12 cellular contexts compared by ENCODE assay signal in genomic region chr1:89938171-89939055, GRCh38. TPM values are rescaled to one million over a fixed set of nuclear protein-coding genes. Genes with fewer than 3 reads are reported as not detected.
DNase-seq lines count a peak whose midpoint lies in the region; ATAC-seq, FAIRE-seq and TF ChIP-seq lines count a peak whose summit lies in the region.
"Had no signal": no experiment of that assay in that cellular context is flagged by ENCODE, and none has a peak within 500 bp of the region (broad histone marks: within the 10 kb centered on the region; RNA-seq: fewer than 3 reads in every experiment).

No MANE protein-coding gene starts in this region.

- H3K27me3 ChIP-seq in smooth muscle cell (ENCODE audit: low read depth), result no peaks in the 10 kb centered on the region

- H3K79me2 ChIP-seq in smooth muscle cell (ENCODE audit: low read depth), result no peaks in the 10 kb centered on the region

- no peaks in the 10 kb centered on the region for H3K9me3 Mint-ChIP-seq in activated naive CD8-positive, alpha-beta T cell treated with anti-CD3 and anti-CD28 coated beads for 36 hours
- no peaks in the 10 kb centered on the region for H3K9me3 Mint-ChIP-seq in T-cell
- H3K9me3 Mint-ChIP-seq: activated naive CD4-positive, alpha-beta T cell treated with anti-CD3 and anti-CD28 coated beads, Interleukin-2, amount 50 U/mL, for 24 hours; nephron progenitor cell had no signal

- H3K4me3 ChIP-seq in fibroblast of villous mesenchyme (ENCODE audit: low read depth, low read length), result no peak overlapping the region
- H3K4me3 ChIP-seq in smooth muscle cell, result no peak overlapping the region

- H3K27ac Mint-ChIP-seq in activated naive CD8-positive, alpha-beta T cell treated with anti-CD3 and anti-CD28 coated beads for 36 hours, result peak overlapping the region; percentile 29
- peak overlapping the region in 1 of 2 donors; percentile 39 for H3K27ac Mint-ChIP-seq in T-cell
- H3K27ac Mint-ChIP-seq: activated naive CD4-positive, alpha-beta T cell treated with anti-CD3 and anti-CD28 coated beads, Interleukin-2, amount 50 U/mL, for 24 hours had no signal

- peaks cover 30% of the 10 kb centered on the region for H3K36me3 Mint-ChIP-seq in activated naive CD8-positive, alpha-beta T cell treated with anti-CD3 and anti-CD28 coated beads for 36 hours
- H3K36me3 Mint-ChIP-seq in T-cell, result peaks cover 32% of the 10 kb centered on the region

- H3K27ac ChIP-seq in smooth muscle cell (ENCODE audit: low read depth), result no peak overlapping the region

- no peaks in the 10 kb centered on the region for H3F3A ChIP-seq in smooth muscle cell (ENCODE audit: low read depth)

- H3K36me3 ChIP-seq in smooth muscle cell (ENCODE audit: low read depth), result peaks cover 4% of the 10 kb centered on the region

- TF ChIP-seq POLR2A in H54 (IDR thresholded peaks at IDR 0.05; ENCODE audit: low read depth, low read length), result no peak

- H3K27me3 Mint-ChIP-seq in activated naive CD8-positive, alpha-beta T cell treated with anti-CD3 and anti-CD28 coated beads for 36 hours, result no peaks in the 10 kb centered on the region
- H3K27me3 Mint-ChIP-seq in T-cell, result no peaks in the 10 kb centered on the region
- H3K27me3 Mint-ChIP-seq: activated naive CD4-positive, alpha-beta T cell treated with anti-CD3 and anti-CD28 coated beads, Interleukin-2, amount 50 U/mL, for 24 hours had no signal

- peak overlapping the region; percentile 43 for H3K4me2 ChIP-seq in smooth muscle cell

- TF ChIP-seq CTCF in fibroblast of villous mesenchyme (IDR thresholded peaks at IDR 0.05; ENCODE audit: insufficient read depth, low read depth, low read length) (no peak), smooth muscle cell (IDR thresholded peaks at IDR 0.05; ENCODE audit: borderline replicate concordance, insufficient read depth, poor library complexity, severe bottlenecking) (no peak)

- no peak for DNase-seq in H54 (ENCODE audit: insufficient read length, low spot score)
- no peak for DNase-seq in activated naive CD8-positive, alpha-beta T cell treated with anti-CD3 and anti-CD28 coated beads for 36 hours
- DNase-seq in fibroblast of villous mesenchyme (ENCODE audit: low read depth), result peak; percentile 62
- DNase-seq in smooth muscle cell (lab: John Stamatoyannopoulos, UW; ENCODE audit: unreplicated experiment), result no peak
- DNase-seq in T-cell, result no peak
- no peak for DNase-seq in NCI-H1417 (lab: John Stamatoyannopoulos, UW)
- DNase-seq: activated CD4-positive, alpha-beta T cell treated with anti-CD3 and anti-CD28 coated beads, Interleukin-2, amount 50 U/mL, for 1 hour; NCI-H748 treated with DMSO at 0.1 percent for 48 hours; nephron progenitor cell had no signal

- H3K4me3 Mint-ChIP-seq in activated naive CD8-positive, alpha-beta T cell treated with anti-CD3 and anti-CD28 coated beads for 36 hours, result no peak overlapping the region
- no peak overlapping the region for H3K4me3 Mint-ChIP-seq in T-cell
- H3K4me3 Mint-ChIP-seq: activated naive CD4-positive, alpha-beta T cell treated with anti-CD3 and anti-CD28 coated beads, Interleukin-2, amount 50 U/mL, for 24 hours; nephron progenitor cell had no signal

- FAIRE-seq in H54 (lab: Jason Lieb, UNC), result peak; percentile 38
- FAIRE-seq: islet of Langerhans had no signal

- CTCF ChIA-PET in T-cell (lab: Charles Lee), result no interaction called here

- no peak overlapping the region for H3K9ac ChIP-seq in smooth muscle cell (ENCODE audit: low read depth)

- no peak overlapping the region for H2AFZ ChIP-seq in smooth muscle cell (ENCODE audit: low read depth)

- H3K4me1 Mint-ChIP-seq in activated naive CD8-positive, alpha-beta T cell treated with anti-CD3 and anti-CD28 coated beads for 36 hours, result no peaks in the 10 kb centered on the region
- H3K4me1 Mint-ChIP-seq in T-cell, result no peaks in the 10 kb centered on the region
- H3K4me1 Mint-ChIP-seq: activated naive CD4-positive, alpha-beta T cell treated with anti-CD3 and anti-CD28 coated beads, Interleukin-2, amount 50 U/mL, for 24 hours had no signal

- no peaks in the 10 kb centered on the region for H3K9me3 ChIP-seq in smooth muscle cell (replicated peaks; ENCODE audit: low read depth)

- no peaks in the 10 kb centered on the region for H4K20me1 ChIP-seq in smooth muscle cell (ENCODE audit: low read depth)

- H3K4me1 ChIP-seq in smooth muscle cell (ENCODE audit: low read depth), result peaks cover 18% of the 10 kb centered on the region

- ATAC-seq in HG02798 (IDR thresholded peaks at IDR 0.05; ENCODE audit: poor library complexity, unreplicated experiment) (no peak), T-cell (replicated peaks in 1 of 4) (no peak)

- 84% methylated on average over 7 of the region's 7 CpGs for WGBS in smooth muscle cell (ENCODE audit: low lambda C conversion rate)

- POLR2A ChIA-PET in T-cell (lab: Charles Lee), result no interaction called here

RNA-seq across cellular contexts. Expression of gene ZNF326, which starts 56.5 kb away (rescaled TPM):
- total RNA-seq in activated naive CD8-positive, alpha-beta T cell treated with anti-CD3 and anti-CD28 coated beads for 36 hours, result 10 to 100 TPM; 26.8 to 28.1 TPM
- total RNA-seq in fibroblast of villous mesenchyme, result 9.3 and 12.1 TPM in 2 replicates
- 11.3 and 12.8 TPM in 2 replicates for total RNA-seq in smooth muscle cell
- 7.7 and 11.9 TPM in 2 replicates for polyA plus RNA-seq in smooth muscle cell
- 10 to 100 TPM; 16.4 to 41.3 (median 16.8) TPM for total RNA-seq in T-cell
